20 cellular contexts compared by ENCODE assay signal in genomic region chr10:125797999-125798662, GRCh38. TPM values are rescaled to one million over a fixed set of nuclear protein-coding genes. Genes with fewer than 3 reads are reported as not detected.
"Had no signal": no experiment of that assay in that cellular context is flagged by ENCODE, and none has a peak within 500 bp of the region (broad histone marks: within the 10 kb centered on the region; RNA-seq: fewer than 3 reads in every experiment).

No MANE protein-coding gene starts in this region.

- ATAC-seq: effector memory CD8-positive, alpha-beta T cell; left cardiac atrium; natural killer cell; WTC11 had no signal

- DNase-seq: activated CD4-positive, alpha-beta T cell treated with anti-CD3 and anti-CD28 coated beads for 4 hours; activated CD8-positive, alpha-beta memory T cell treated with anti-CD3 and anti-CD28 coated beads, Interleukin-2, amount 50 U/mL, for 4 hours; activated effector memory CD4-positive, alpha-beta T cell treated with anti-CD3 and anti-CD28 coated beads, Interleukin-2, amount 50 U/mL, for 16 hours; activated T-cell treated with anti-CD3 and anti-CD28 coated beads, Interleukin-2, amount 50 U/mL, for 48 hours; effector memory CD8-positive, alpha-beta T cell; esophagus squamous epithelium; left cardiac atrium; lower lobe of right lung; natural killer cell; sigmoid colon; stimulated activated CD4-positive, alpha-beta T cell treated with anti-CD3 and anti-CD28 coated beads, Interleukin-4, amount 100 ng/mL, for 4 hours; stimulated activated naive CD4-positive, alpha-beta T cell; thyroid gland had no signal

- H3K9me3 ChIP-seq: esophagus squamous epithelium, lower lobe of right lung, neutrophil, sigmoid colon, thyroid gland had no signal

- H3K4me3 Mint-ChIP-seq: activated naive CD8-positive, alpha-beta T cell; dendritic cell treated with granulocyte-macrophage colony-stimulating factor and Interleukin-4, amounts not matched to agents 40 ng/mL and 50 ng/mL, for 4 days; effector memory CD8-positive, alpha-beta T cell; natural killer cell; WTC11 had no signal

- H3K4me1 ChIP-seq: esophagus squamous epithelium, lower lobe of right lung, sigmoid colon, thyroid gland had no signal

- H3K4me3 ChIP-seq: esophagus squamous epithelium, hepatocyte, lower lobe of right lung, sigmoid colon, thyroid gland had no signal

- H3K27me3 Mint-ChIP-seq: activated naive CD8-positive, alpha-beta T cell; dendritic cell treated with granulocyte-macrophage colony-stimulating factor and Interleukin-4, amounts not matched to agents 40 ng/mL and 50 ng/mL, for 4 days; effector memory CD8-positive, alpha-beta T cell had no signal

- H3K27ac Mint-ChIP-seq: activated naive CD8-positive, alpha-beta T cell; dendritic cell treated with granulocyte-macrophage colony-stimulating factor and Interleukin-4, amounts not matched to agents 40 ng/mL and 50 ng/mL, for 4 days; natural killer cell; WTC11 had no signal

- H3K4me1 Mint-ChIP-seq: natural killer cell, WTC11 had no signal

- H3K27ac ChIP-seq: esophagus squamous epithelium, hepatocyte, lower lobe of right lung, neutrophil, parathyroid adenoma, sigmoid colon, thyroid gland had no signal

RNA-seq across cellular contexts. Expression of gene MMP21, which starts 22.5 kb away (rescaled TPM):
- total RNA-seq: chondrocyte, hepatocyte, lower lobe of right lung, WTC11 had no signal
